8 cellular contexts compared by ENCODE assay signal in the genomic region with DNA sequence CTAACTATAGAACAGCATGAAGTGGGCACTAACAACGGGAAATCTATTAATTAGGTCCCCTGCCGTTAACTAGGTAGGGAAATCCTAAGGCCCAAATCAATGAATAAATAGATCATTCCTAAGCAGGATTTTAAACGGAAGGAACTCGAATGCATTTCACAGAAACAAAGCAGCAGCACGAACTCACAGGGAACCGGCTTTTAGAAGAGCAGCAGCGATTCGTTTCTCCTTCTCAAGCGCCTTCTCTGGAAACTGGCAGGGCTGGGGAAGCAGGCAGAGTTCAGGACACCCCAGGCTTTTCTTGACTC. TPM values are rescaled to one million over a fixed set of nuclear protein-coding genes. Genes with fewer than 3 reads are reported as not detected.
DNase-seq lines count a peak whose midpoint lies in the region; ATAC-seq and TF ChIP-seq lines count a peak whose summit lies in the region.

No MANE protein-coding gene starts in this region.

- H3K9me3 Mint-ChIP-seq in Calu3 (ENCODE audit: low read depth, unreplicated experiment): peaks cover 16% of the 10 kb centered on the region
- peaks cover 22% of the 10 kb centered on the region for H3K9me3 Mint-ChIP-seq in osteocyte (ENCODE audit: unreplicated experiment)

- H3K27ac ChIP-seq in fibroblast of lung (ENCODE audit: insufficient read depth, low read length): peak overlapping the region; percentile 82

- H3K4me1 Mint-ChIP-seq in Calu3 (ENCODE audit: low read depth, unreplicated experiment): peaks cover 9% of the 10 kb centered on the region
- peaks cover 21% of the 10 kb centered on the region for H3K4me1 Mint-ChIP-seq in T-helper 17 cell
- peaks cover 27% of the 10 kb centered on the region for H3K4me1 Mint-ChIP-seq in osteocyte (ENCODE audit: unreplicated experiment)

- peak overlapping the region; percentile 99 for H2AFZ ChIP-seq in fibroblast of lung (ENCODE audit: low read length)

- H3K4me3 Mint-ChIP-seq in Calu3 (ENCODE audit: low read depth, unreplicated experiment): peak overlapping the region; percentile 98
- H3K4me3 Mint-ChIP-seq in T-helper 17 cell: peak overlapping the region; percentile 96
- H3K4me3 Mint-ChIP-seq in osteocyte (ENCODE audit: unreplicated experiment): peak overlapping the region; percentile 97

- intact Hi-C loops in Calu3 (cut with micrococcal nuclease; ENCODE audit: unreplicated experiment): loop anchor here (1.0 kb wide), 1 partner anchor 60 kb away; the partner anchor contains the start of genes ZNF540 and ZNF571

- peak overlapping the region; percentile 81 to 89 (median 83) for H3K4me3 ChIP-seq in fibroblast of lung (replicated peaks in 1 of 4; ENCODE audit: control extremely low read depth in 1 of 4, insufficient read depth in 1 of 4, low read depth in 3 of 4, low read length in 4 of 4)

- CTCF ChIA-PET in Calu3 (lab: Charles Lee): no interaction called here

- DNase-seq in Calu3 (no peak), HK-2 (ENCODE audit: unreplicated experiment) (peak; percentile 45), T-helper 17 cell (no peak), fibroblast of lung (ENCODE audit: low read depth in 2 of 2) (peak; percentile 40 to 46), osteocyte (ENCODE audit: extremely low spot score, unreplicated experiment) (no peak), RPMI8226 (no peak)

- BruUV-seq in Calu3 (replicated peaks; lab: Mats Ljungman, UMichigan): no TSS peak

- H3K79me2 ChIP-seq in fibroblast of lung (ENCODE audit: control insufficient read depth, insufficient read depth, low read length): peaks cover 17% of the 10 kb centered on the region

- H3K36me3 Mint-ChIP-seq in Calu3 (ENCODE audit: insufficient read depth, unreplicated experiment) (peaks cover 29% of the 10 kb centered on the region), T-helper 17 cell (ENCODE audit: low read depth) (peaks cover 4% of the 10 kb centered on the region), osteocyte (ENCODE audit: unreplicated experiment) (peaks cover 18% of the 10 kb centered on the region)

- no peaks in the 10 kb centered on the region for H3K27me3 Mint-ChIP-seq in Calu3 (ENCODE audit: unreplicated experiment)
- H3K27me3 Mint-ChIP-seq in T-helper 17 cell: no peaks in the 10 kb centered on the region
- H3K27me3 Mint-ChIP-seq in osteocyte (ENCODE audit: unreplicated experiment): no peaks in the 10 kb centered on the region

- peaks cover 2% of the 10 kb centered on the region for H3K4me1 ChIP-seq in fibroblast of lung (ENCODE audit: control insufficient read depth, extremely low read depth, insufficient read depth, low read length)

- no peak for ATAC-seq in T-helper 17 cell
- ATAC-seq in HG02642 (IDR thresholded peaks at IDR 0.05; ENCODE audit: poor library complexity, unreplicated experiment): no peak
- no peak for ATAC-seq in GM18873 (IDR thresholded peaks at IDR 0.05; ENCODE audit: low FRiP score, unreplicated experiment)

- TF ChIP-seq CTCF in Calu3 (IDR thresholded peaks at IDR 0.05; ENCODE audit: unreplicated experiment): no peak
- no peak for TF ChIP-seq CTCF in fibroblast of lung (conservative IDR thresholded peaks at IDR 0.05 in 1 of 2, IDR thresholded peaks at IDR 0.05 in 1 of 2; ENCODE audit: low read depth in 1 of 2, low read length in 2 of 2)
- no peak for TF ChIP-seq CTCF in osteocyte (IDR thresholded peaks at IDR 0.05)

- no peaks in the 10 kb centered on the region for H3K36me3 ChIP-seq in fibroblast of lung (ENCODE audit: control insufficient read depth, insufficient read depth, low read length)

- H3K9ac ChIP-seq in fibroblast of lung (ENCODE audit: insufficient read depth, low read length): peak overlapping the region; percentile 77

- peak overlapping the region; percentile 88 for H3K27ac Mint-ChIP-seq in Calu3 (ENCODE audit: unreplicated experiment)
- peak overlapping the region; percentile 94 for H3K27ac Mint-ChIP-seq in T-helper 17 cell
- H3K27ac Mint-ChIP-seq in osteocyte (ENCODE audit: unreplicated experiment): peak overlapping the region; percentile 96

- H3K4me2 ChIP-seq in fibroblast of lung (ENCODE audit: extremely low read depth, insufficient read depth, low read length): peak overlapping the region; percentile 55

- H4K20me1 ChIP-seq in fibroblast of lung (ENCODE audit: control insufficient read depth, extremely low read depth, insufficient read depth, low read length): no peaks in the 10 kb centered on the region

- H3K9me3 ChIP-seq in T-helper 17 cell (ENCODE audit: control insufficient read depth, low read length, poor library complexity, severe bottlenecking) (no peaks in the 10 kb centered on the region), fibroblast of lung (ENCODE audit: control insufficient read depth, insufficient read depth, low read depth, low read length) (no peaks in the 10 kb centered on the region)

- H3K27me3 ChIP-seq in fibroblast of lung (ENCODE audit: control insufficient read depth, insufficient read depth, low read length): no peaks in the 10 kb centered on the region

RNA-seq across cellular contexts. Expression of gene ZFP30, which starts 0.8 kb away (rescaled TPM):
- total RNA-seq in Calu3 (2022): 10.4 and 11.5 TPM in 2 replicates
- 10 to 100 TPM in 1 of 2 donors, 1 to 10 TPM in 1; 5.1 to 11.2 TPM for total RNA-seq in T-helper 17 cell
- 21.8 and 23.0 TPM in 2 replicates for total RNA-seq in fibroblast of lung
- 3.1 and 4.5 TPM in 2 replicates for polyA plus RNA-seq in fibroblast of lung
- polyA plus RNA-seq in fibroblast of lung (2012): 4.3 TPM in 2 replicates
- 0.08 and 0.30 TPM in 2 replicates for polyA minus RNA-seq in fibroblast of lung (ENCODE audit: low replicate concordance)
- 16.0 and 18.0 TPM in 2 replicates for total RNA-seq in osteocyte

RNA-seq across cellular contexts. Expression of gene ZNF540, which starts 59.8 kb away (rescaled TPM):
- total RNA-seq in Calu3 (2022) (0.42 and 1.7 TPM in 2 replicates), T-helper 17 cell (1 to 10 TPM; 7.5 to 9.8 TPM), fibroblast of lung (1.0 and 1.3 TPM in 2 replicates), osteocyte (1.4 and 1.9 TPM in 2 replicates)
- polyA plus RNA-seq in fibroblast of lung: 0.35 and 0.44 TPM in 2 replicates
- 0.16 and 0.57 TPM in 2 replicates for polyA plus RNA-seq in fibroblast of lung (2012)
- polyA minus RNA-seq in fibroblast of lung (ENCODE audit: low replicate concordance): not detected in 2 replicates

RNA-seq across cellular contexts. Expression of gene ZNF571, which starts 59.9 kb away (rescaled TPM):
- total RNA-seq in Calu3 (2022) (4.3 and 7.3 TPM in 2 replicates), T-helper 17 cell (10 to 100 TPM; 11.0 to 11.4 TPM), fibroblast of lung (3.1 and 4.1 TPM in 2 replicates), osteocyte (5.9 and 8.1 TPM in 2 replicates)
- polyA plus RNA-seq in fibroblast of lung: 1.3 and 1.9 TPM in 2 replicates
- polyA plus RNA-seq in fibroblast of lung (2012): 0.80 and 1.2 TPM in 2 replicates
- polyA minus RNA-seq in fibroblast of lung (ENCODE audit: low replicate concordance): not detected in 2 replicates

Comparison
In these comparisons a context has a peak if more than half of its experiments do, and no peak if none do; other contexts are left out.
1. DNase-seq: peak in HK-2 (single experiment) and fibroblast of lung (2 of 2); none in Calu3 (single experiment), T-helper 17 cell (0 of 3), osteocyte (single experiment) and RPMI8226 (single experiment).
2. Peak in every context shown above with its lines, with median percentiles within 50 percentile points of each other: H3K27ac Mint-ChIP-seq and H3K4me3 Mint-ChIP-seq.